1 cellular context compared by ENCODE assay signal in genomic region chr19:4814625-4815425, GRCh38.
TF ChIP-seq lines count a peak whose summit lies in the region.

No MANE protein-coding gene starts in this region.

TF ChIP-seq in A549, 52 proteins besides CTCF, POLR2A, EP300 and RAD21 (continued from another document):
- TF ChIP-seq PBX3 (IDR thresholded peaks at IDR 0.05): no peak
- no peak for TF ChIP-seq CBX8 (IDR thresholded peaks at IDR 0.05)
- peak; percentile 45; the same call in 1 of the 2 replicates for TF ChIP-seq CHD4 (IDR thresholded peaks at IDR 0.05; ENCODE audit: borderline replicate concordance)
